Comparison of ENCODE assay signal across 8 cellular contexts in genomic region chrX:78024349-78025108, GRCh38. TPM values are rescaled to one million over a fixed set of nuclear protein-coding genes. Genes with fewer than 3 reads are reported as not detected.
DNase-seq lines count a peak whose midpoint lies in the region; ATAC-seq and TF ChIP-seq lines count a peak whose summit lies in the region.

No MANE protein-coding gene starts in this region.

- H3F3A ChIP-seq in neural progenitor cell (ENCODE audit: low read depth), result no peaks in the 10 kb centered on the region

- H4K20me1 ChIP-seq in neural progenitor cell (ENCODE audit: low read depth), result no peaks in the 10 kb centered on the region

- H3K36me3 ChIP-seq in neural progenitor cell, result no peaks in the 10 kb centered on the region

- no peaks in the 10 kb centered on the region for H3K27me3 Mint-ChIP-seq in neural progenitor cell (ENCODE audit: insufficient read depth, low read depth)

- no peak overlapping the region for H2AFZ ChIP-seq in neural progenitor cell (replicated peaks)

- H3K4me3 Mint-ChIP-seq in neural progenitor cell, result no peak overlapping the region

- H3K9me3 Mint-ChIP-seq in neural progenitor cell, result peaks cover 2% of the 10 kb centered on the region

- H3K9me3 ChIP-seq in neural progenitor cell (ENCODE audit: low read depth), result no peaks in the 10 kb centered on the region

- no peaks in the 10 kb centered on the region for H3K4me1 ChIP-seq in neural progenitor cell

- H3K4me3 ChIP-seq in neural progenitor cell, result no peak overlapping the region

- no peaks in the 10 kb centered on the region for H3K27me3 ChIP-seq in neural progenitor cell

- H3K4me1 Mint-ChIP-seq in neural progenitor cell, result no peaks in the 10 kb centered on the region

- H3K36me3 Mint-ChIP-seq in neural progenitor cell, result no peaks in the 10 kb centered on the region

- peak; percentile 2 to 56 (median 12) for DNase-seq in NCI-H1417 (lab: John Stamatoyannopoulos, UW)
- no peak for DNase-seq in NCI-H1417 treated with DMSO at 0.1 percent for 48 hours (lab: John Stamatoyannopoulos, UW)
- DNase-seq in OCI-M1 (lab: John Stamatoyannopoulos, UW), result peak; percentile 49
- DNase-seq in dermis blood vessel endothelial cell, result peak; percentile 57
- peak; percentile 2 for DNase-seq in neural progenitor cell (ENCODE audit: low spot score)
- no peak for DNase-seq in DMS79 (lab: John Stamatoyannopoulos, UW)

- H3K27ac Mint-ChIP-seq in neural progenitor cell, result no peak overlapping the region

- no peak overlapping the region for H3K9ac ChIP-seq in neural progenitor cell

- peak; percentile 68 for TF ChIP-seq CTCF in neural progenitor cell (IDR thresholded peaks at IDR 0.05)

- H3K27ac ChIP-seq in neural progenitor cell, result no peak overlapping the region

- ATAC-seq in GM21529 (IDR thresholded peaks at IDR 0.05; ENCODE audit: unreplicated experiment) (peak; percentile 73), GM19328 (IDR thresholded peaks at IDR 0.05; ENCODE audit: unreplicated experiment) (no peak)

- no peaks in the 10 kb centered on the region for H3K79me2 ChIP-seq in neural progenitor cell (ENCODE audit: low read depth)

- H3K4me2 ChIP-seq in neural progenitor cell, result no peak overlapping the region

RNA-seq across cellular contexts. Expression of gene PGAM4, which starts 55.1 kb away (rescaled TPM):
- 0.28 TPM in 1 of 2 replicates, not detected in the other for total RNA-seq in dermis blood vessel endothelial cell
- total RNA-seq in neural progenitor cell (ENCODE audit: low replicate concordance), result not detected in 2 replicates

Comparison
In these comparisons a context has a peak if more than half of its experiments do, and no peak if none do; other contexts are left out.
1. DNase-seq: peak in NCI-H1417 (3 of 3), OCI-M1 (single experiment), dermis blood vessel endothelial cell (single experiment) and neural progenitor cell (single experiment); none in NCI-H1417 treated with DMSO at 0.1 percent for 48 hours (single experiment) and DMS79 (single experiment).